ENCODE assay signal across 9 cellular contexts in genomic region chr14:65321370-65321875, GRCh38.
DNase-seq lines count a peak whose midpoint lies in the region; ATAC-seq and TF ChIP-seq lines count a peak whose summit lies in the region.
"Had no signal": no experiment of that assay in that cellular context is flagged by ENCODE, and none has a peak within 500 bp of the region (broad histone marks: within the 10 kb centered on the region; RNA-seq: fewer than 3 reads in every experiment).

No MANE protein-coding gene starts in this region.

- H3K36me3 ChIP-seq in KOPT-K1 (ENCODE audit: insufficient read depth, low read length) = no peaks in the 10 kb centered on the region

- H3K4me1 ChIP-seq in foreskin keratinocyte = peaks cover 12% of the 10 kb centered on the region

- TF ChIP-seq CTCF in foreskin keratinocyte (conservative IDR thresholded peaks at IDR 0.05) = no peak

- H3K27ac ChIP-seq in KOPT-K1 (ENCODE audit: low read depth, low read length, poor library complexity, severe bottlenecking) (peak overlapping the region; percentile 35), foreskin keratinocyte (no peak overlapping the region)

- H3K27me3 ChIP-seq in foreskin keratinocyte = no peaks in the 10 kb centered on the region

- ATAC-seq in GM18511 (IDR thresholded peaks at IDR 0.05; ENCODE audit: unreplicated experiment) = peak; percentile 62
- ATAC-seq in GM21717 (IDR thresholded peaks at IDR 0.05; ENCODE audit: unreplicated experiment) = peak; percentile 49
- peak; percentile 81 for ATAC-seq in foreskin keratinocyte

- H3K9me3 ChIP-seq in KOPT-K1 (ENCODE audit: insufficient read depth, low read length, poor library complexity, severe bottlenecking) = no peaks in the 10 kb centered on the region

- DNase-seq in foreskin keratinocyte = peak in 1 of 2 donors; percentile 54
- DNase-seq in OCI-M2 (lab: John Stamatoyannopoulos, UW; ENCODE audit: unreplicated experiment) = no peak
- no peak for DNase-seq in amniotic stem cell (lab: John Stamatoyannopoulos, UW)
- no peak for DNase-seq in glomerular visceral epithelial cell (ENCODE audit: extremely low spot score)
- DNase-seq in hepatic stellate cell (ENCODE audit: low spot score) = no peak
- DNase-seq: NCI-H226 had no signal
